22 cellular contexts compared by ENCODE assay signal in the genomic region with DNA sequence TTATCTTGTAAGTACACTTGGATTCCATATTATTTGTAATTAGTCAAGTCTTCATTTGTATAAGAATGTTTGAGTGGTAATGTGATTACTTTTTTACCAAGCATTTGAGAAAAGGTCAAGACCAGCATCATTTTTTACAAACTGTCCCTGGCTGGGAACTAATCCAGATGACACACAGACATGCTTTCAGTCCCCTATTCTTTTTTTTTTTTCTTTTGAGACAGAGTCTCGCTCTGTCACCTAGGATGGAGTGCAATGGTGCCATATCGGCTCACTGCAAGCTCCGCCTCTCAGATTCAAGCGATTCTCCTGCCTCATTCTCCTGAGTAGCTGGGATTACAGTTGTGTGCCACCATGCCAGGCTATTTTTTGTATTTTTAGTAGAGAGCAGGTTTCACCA. TPM values are rescaled to one million over a fixed set of nuclear protein-coding genes. Genes with fewer than 3 reads are reported as not detected.
DNase-seq lines count a peak whose midpoint lies in the region; ATAC-seq, FAIRE-seq and TF ChIP-seq lines count a peak whose summit lies in the region.
"Had no signal": no experiment of that assay in that cellular context is flagged by ENCODE, and none has a peak within 500 bp of the region (broad histone marks: within the 10 kb centered on the region; RNA-seq: fewer than 3 reads in every experiment).

No MANE protein-coding gene starts in this region.

- H3K9me3 ChIP-seq in adrenal gland (replicated peaks in 1 of 3) = no peaks in the 10 kb centered on the region

- peaks cover 56% of the 10 kb centered on the region for H3K4me1 Mint-ChIP-seq in activated T-cell treated with anti-CD3 and anti-CD28 coated beads, Interleukin-2, amount 50 U/mL, for 24 hours (ENCODE audit: low read depth)
- peaks cover 25% of the 10 kb centered on the region for H3K4me1 Mint-ChIP-seq in stimulated activated effector memory CD8-positive, alpha-beta T cell treated with anti-CD3 and anti-CD28 coated beads, Interleukin-12 subunit alpha, Interleukin-12 subunit beta, amount 100 ng/mL, for 72 hours

- no peaks in the 10 kb centered on the region for H3K9me3 Mint-ChIP-seq in activated T-cell treated with anti-CD3 and anti-CD28 coated beads, Interleukin-2, amount 50 U/mL, for 24 hours
- no peaks in the 10 kb centered on the region for H3K9me3 Mint-ChIP-seq in stimulated activated effector memory CD8-positive, alpha-beta T cell treated with anti-CD3 and anti-CD28 coated beads, Interleukin-12 subunit alpha, Interleukin-12 subunit beta, amount 100 ng/mL, for 72 hours

- TF ChIP-seq POLR2A in adrenal gland (IDR thresholded peaks at IDR 0.05) = no peak

- no peaks in the 10 kb centered on the region for H3K27me3 Mint-ChIP-seq in activated T-cell treated with anti-CD3 and anti-CD28 coated beads, Interleukin-2, amount 50 U/mL, for 24 hours
- H3K27me3 Mint-ChIP-seq: CD4-positive, alpha-beta memory T cell had no signal

- no peak for ATAC-seq in stimulated activated effector memory CD8-positive, alpha-beta T cell treated with anti-CD3 and anti-CD28 coated beads, Interleukin-12 subunit alpha, Interleukin-12 subunit beta, amount 100 ng/mL, for 72 hours
- ATAC-seq in GM21447 (IDR thresholded peaks at IDR 0.05; ENCODE audit: unreplicated experiment) = no peak
- no peak for ATAC-seq in GM21390 (IDR thresholded peaks at IDR 0.05; ENCODE audit: unreplicated experiment)

- peak overlapping the region; percentile 70 for H3K27ac Mint-ChIP-seq in activated T-cell treated with anti-CD3 and anti-CD28 coated beads, Interleukin-2, amount 50 U/mL, for 24 hours
- peak overlapping the region; percentile 67 for H3K27ac Mint-ChIP-seq in stimulated activated effector memory CD8-positive, alpha-beta T cell treated with anti-CD3 and anti-CD28 coated beads, Interleukin-12 subunit alpha, Interleukin-12 subunit beta, amount 100 ng/mL, for 72 hours

- H3K4me1 ChIP-seq in adrenal gland (replicated peaks in 1 of 2) = peaks cover 0 to 15% of the 10 kb centered on the region in 2 donors

- DNase-seq in activated T-cell treated with anti-CD3 and anti-CD28 coated beads, Interleukin-2, amount 50 U/mL, for 24 hours = no peak
- DNase-seq in activated T-cell treated with anti-CD3 and anti-CD28 coated beads, Interleukin-2, amount 50 U/mL, for 48 hours = no peak
- DNase-seq in adrenal gland (peak in 4 of 7 donors; percentile 37 to 46 (median 42)), occipital lobe (lab: John Stamatoyannopoulos, UW) (no peak)
- DNase-seq in stimulated activated effector memory CD8-positive, alpha-beta T cell treated with anti-CD3 and anti-CD28 coated beads, Interleukin-12 subunit alpha, Interleukin-12 subunit beta, amount 100 ng/mL, for 72 hours (ENCODE audit: low spot score in 2 of 2) = no peak
- DNase-seq: 8988T; C1 segment of cervical spinal cord; Calu3; CD4-positive, alpha-beta memory T cell; COR-L47; DMS53; DMS79 treated with DMSO at 0.1 percent for 48 hours; GF-D8; GM23248; H7; HCEC 1CT had no signal

- 52 to 79% (median 57%) methylated on average over 4 of the region's 4 CpGs for WGBS in adrenal gland, 4 donors

- no peak overlapping the region for H3K4me3 ChIP-seq in adrenal gland
- H3K4me3 ChIP-seq: GM23248 had no signal

- peak overlapping the region in 1 of 5 donors; percentile 23 for H3K27ac ChIP-seq in adrenal gland
- H3K27ac ChIP-seq: GM23248 had no signal

- H3K36me3 Mint-ChIP-seq in activated T-cell treated with anti-CD3 and anti-CD28 coated beads, Interleukin-2, amount 50 U/mL, for 24 hours (ENCODE audit: low read depth) = peaks cover 96% of the 10 kb centered on the region
- peaks cover 96% of the 10 kb centered on the region for H3K36me3 Mint-ChIP-seq in stimulated activated effector memory CD8-positive, alpha-beta T cell treated with anti-CD3 and anti-CD28 coated beads, Interleukin-12 subunit alpha, Interleukin-12 subunit beta, amount 100 ng/mL, for 72 hours

- intact Hi-C loops in adrenal gland (cut with DNase I) = no loop called here

- TF ChIP-seq CTCF in adrenal gland (IDR thresholded peaks at IDR 0.05) = no peak

- no peaks in the 10 kb centered on the region for H3K27me3 ChIP-seq in adrenal gland

- H3K4me3 Mint-ChIP-seq in activated T-cell treated with anti-CD3 and anti-CD28 coated beads, Interleukin-2, amount 50 U/mL, for 24 hours = no peak overlapping the region
- H3K4me3 Mint-ChIP-seq in stimulated activated effector memory CD8-positive, alpha-beta T cell treated with anti-CD3 and anti-CD28 coated beads, Interleukin-12 subunit alpha, Interleukin-12 subunit beta, amount 100 ng/mL, for 72 hours = no peak overlapping the region

- peaks cover 0 to 53% of the 10 kb centered on the region in 2 donors for H3K36me3 ChIP-seq in adrenal gland (replicated peaks in 1 of 2)

- FAIRE-seq in islet of Langerhans (lab: Jason Lieb, UNC) = peak; percentile 21
- FAIRE-seq: GM12891, GM18507, H1 had no signal

RNA-seq across cellular contexts. Expression of a gene that starts 4.5 kb away (rescaled TPM):
- total RNA-seq in adrenal gland = 100 to 1,000 TPM in 1 of 8 donors, 10 to 100 TPM in 7; 25.6 to 165 (median 61.0) TPM
- polyA plus RNA-seq in adrenal gland = 100 to 1,000 TPM in 1 of 3 donors, 10 to 100 TPM in 2; 79.9 to 146 (median 88.2) TPM
- 56.3 TPM for total RNA-seq in occipital lobe

RNA-seq across cellular contexts. Expression of a gene that starts 4.9 kb away (rescaled TPM):
- total RNA-seq in adrenal gland = 10 to 100 TPM in 7 of 8 donors, 1 to 10 TPM in 1; 7.1 to 20.3 (median 14.7) TPM
- polyA plus RNA-seq in adrenal gland = 10 to 100 TPM; 12.6 to 36.0 (median 18.3) TPM
- 18.2 TPM for total RNA-seq in occipital lobe

RNA-seq across cellular contexts. Expression of a gene that starts 12.7 kb away (rescaled TPM):
- total RNA-seq in adrenal gland (10 to 100 TPM in 4 of 8 donors, 1 to 10 TPM in 4; 7.0 to 14.3 (median 11.1) TPM), occipital lobe (14.5 TPM)
- polyA plus RNA-seq in adrenal gland = 10 to 100 TPM in 1 of 3 donors, 1 to 10 TPM in 2; 6.5 to 12.4 (median 10.0) TPM

RNA-seq across cellular contexts. Expression of a gene that starts 42.5 kb away (rescaled TPM):
- total RNA-seq in adrenal gland = 100 to 1,000 TPM; 157 to 269 (median 172) TPM
- polyA plus RNA-seq in adrenal gland = 100 to 1,000 TPM in 2 of 3 donors, 10 to 100 TPM in 1; 53.5 to 420 (median 140) TPM
- 123 TPM for total RNA-seq in occipital lobe

Comparison
In these comparisons a context has a peak if more than half of its experiments do, and no peak if none do; other contexts are left out.
1. DNase-seq: peak in adrenal gland (4 of 7); none in activated T-cell treated with anti-CD3 and anti-CD28 coated beads, Interleukin-2, amount 50 U/mL, for 24 hours (single experiment), activated T-cell treated with anti-CD3 and anti-CD28 coated beads, Interleukin-2, amount 50 U/mL, for 48 hours (0 of 2), stimulated activated effector memory CD8-positive, alpha-beta T cell treated with anti-CD3 and anti-CD28 coated beads, Interleukin-12 subunit alpha, Interleukin-12 subunit beta, amount 100 ng/mL, for 72 hours (0 of 2) and occipital lobe (single experiment).